Comparison of ENCODE assay signal across 9 cellular contexts in genomic region chr1:59005491-59006308, GRCh38.
DNase-seq lines count a peak whose midpoint lies in the region; ATAC-seq, FAIRE-seq and TF ChIP-seq lines count a peak whose summit lies in the region.
"Had no signal": no experiment of that assay in that cellular context is flagged by ENCODE, and none has a peak within 500 bp of the region (broad histone marks: within the 10 kb centered on the region; RNA-seq: fewer than 3 reads in every experiment).

No MANE protein-coding gene starts in this region.

- no peak overlapping the region for H2AFZ ChIP-seq in trophoblast cell (ENCODE audit: insufficient read depth, low read length, poor library complexity)

- H3K27me3 Mint-ChIP-seq in activated CD4-positive, alpha-beta T cell treated with anti-CD3 and anti-CD28 coated beads, Interleukin-2, amount 10 ng/mL, durations not matched to agents 24 days and 14 days, result no peaks in the 10 kb centered on the region

- no peak overlapping the region for H3K4me3 ChIP-seq in trophoblast cell (ENCODE audit: low read depth, low read length)
- no peak overlapping the region for H3K4me3 ChIP-seq in sigmoid colon

- H3K18ac ChIP-seq in trophoblast cell (ENCODE audit: low read length), result no peak overlapping the region

- H3K27ac ChIP-seq in trophoblast cell (ENCODE audit: low read depth, low read length) (no peak overlapping the region), sigmoid colon (no peak overlapping the region)

- TF ChIP-seq CTCF in sigmoid colon (IDR thresholded peaks at IDR 0.05), result no peak

- no peaks in the 10 kb centered on the region for H3K79me2 ChIP-seq in trophoblast cell (ENCODE audit: control insufficient read depth, insufficient read depth, low read length, poor library complexity)

- H3K9me3 ChIP-seq in trophoblast cell (ENCODE audit: insufficient read depth, low read depth, low read length) (no peaks in the 10 kb centered on the region), sigmoid colon (no peaks in the 10 kb centered on the region)

- FAIRE-seq in urothelium cell line (lab: Jason Lieb, UNC), result no peak

- no peak overlapping the region for H4K91ac ChIP-seq in trophoblast cell (ENCODE audit: low read depth, low read length)

- no peaks in the 10 kb centered on the region for H3K36me3 Mint-ChIP-seq in activated CD4-positive, alpha-beta T cell treated with anti-CD3 and anti-CD28 coated beads, Interleukin-2, amount 10 ng/mL, durations not matched to agents 24 days and 14 days (ENCODE audit: low read depth)

- H3K4me1 Mint-ChIP-seq in activated CD4-positive, alpha-beta T cell treated with anti-CD3 and anti-CD28 coated beads, Interleukin-2, amount 10 ng/mL, durations not matched to agents 24 days and 14 days, result peaks cover 37% of the 10 kb centered on the region

- no peak overlapping the region for H4K12ac ChIP-seq in trophoblast cell (ENCODE audit: low read depth, low read length)

- peak; percentile 37 for ATAC-seq in GM21825 (IDR thresholded peaks at IDR 0.05; ENCODE audit: unreplicated experiment)

- no peak overlapping the region for H2BK120ac ChIP-seq in trophoblast cell (ENCODE audit: insufficient read depth, low read length, poor library complexity)

- H3K4me3 Mint-ChIP-seq in activated CD4-positive, alpha-beta T cell treated with anti-CD3 and anti-CD28 coated beads, Interleukin-2, amount 10 ng/mL, durations not matched to agents 24 days and 14 days, result peak overlapping the region; percentile 9

- H3K14ac ChIP-seq in trophoblast cell (ENCODE audit: low read length), result peak overlapping the region; percentile 38

- H3K9me3 Mint-ChIP-seq in activated CD4-positive, alpha-beta T cell treated with anti-CD3 and anti-CD28 coated beads, Interleukin-2, amount 10 ng/mL, durations not matched to agents 24 days and 14 days, result peaks cover 7% of the 10 kb centered on the region

- DNase-seq in activated CD4-positive, alpha-beta T cell treated with anti-CD3 and anti-CD28 coated beads, Interleukin-2, amount 10 ng/mL, durations not matched to agents 24 days and 14 days, result peak; percentile 61
- no peak for DNase-seq in activated CD4-positive, alpha-beta T cell treated with anti-CD3 and anti-CD28 coated beads for 48 hours
- DNase-seq in OCI-M1 (lab: John Stamatoyannopoulos, UW) (peak; percentile 30), trophoblast cell (no peak), urothelium cell line (ENCODE audit: low spot score) (no peak), sigmoid colon (no peak)
- DNase-seq in activated CD4-positive, CD25-positive, alpha-beta regulatory T cell treated with anti-CD3 and anti-CD28 coated beads, Interleukin-2, amount 50 U/mL, for 72 hours, result no peak
- DNase-seq: NCI-H2227 treated with DMSO at 0.1 percent for 48 hours had no signal

- no peak for TF ChIP-seq EP300 in sigmoid colon (IDR thresholded peaks at IDR 0.05)

- H3K23ac ChIP-seq in trophoblast cell (ENCODE audit: low read length), result no peak overlapping the region

- no peak overlapping the region for H2AK5ac ChIP-seq in trophoblast cell (ENCODE audit: low read length)

- H3K27ac Mint-ChIP-seq in activated CD4-positive, alpha-beta T cell treated with anti-CD3 and anti-CD28 coated beads, Interleukin-2, amount 10 ng/mL, durations not matched to agents 24 days and 14 days, result peak overlapping the region; percentile 45

- no peaks in the 10 kb centered on the region for H3K27me3 ChIP-seq in trophoblast cell (ENCODE audit: insufficient read depth, low read length)
- H3K27me3 ChIP-seq in sigmoid colon, result no peaks in the 10 kb centered on the region

- H3K79me1 ChIP-seq in trophoblast cell (ENCODE audit: low read length), result peaks cover 8% of the 10 kb centered on the region

- peak overlapping the region; percentile 24 for H2BK12ac ChIP-seq in trophoblast cell (ENCODE audit: low read length)

- intact Hi-C loops in activated CD4-positive, alpha-beta T cell treated with anti-CD3 and anti-CD28 coated beads, Interleukin-2, amount 10 ng/mL, durations not matched to agents 24 days and 14 days (cut with micrococcal nuclease), result loop anchor here (5.0 kb wide), 8 partner anchors 38 to 472 kb away; partner anchors contain the start of gene FGGY
- intact Hi-C loops in sigmoid colon (cut with DNase I), result no loop called here

- no peak for TF ChIP-seq POLR2A in sigmoid colon (IDR thresholded peaks at IDR 0.05)

- no CpG with 5 or more reads among the region's 1 CpG for WGBS in trophoblast cell (ENCODE audit: extremely low coverage, insufficient coverage, insufficient read length)
- WGBS in sigmoid colon, 2 donors, result 11 to 53% methylated on average over 1 of the region's 1 CpG

- no peak overlapping the region for H2BK5ac ChIP-seq in trophoblast cell (ENCODE audit: low read depth, low read length, poor library complexity)

- no peak overlapping the region for H3K9ac ChIP-seq in trophoblast cell (ENCODE audit: low read length)

- H3K4me2 ChIP-seq in trophoblast cell (ENCODE audit: low read length), result no peak overlapping the region

- peaks cover 8 to 14% of the 10 kb centered on the region in 2 experiments for H3K4me1 ChIP-seq in trophoblast cell (ENCODE audit: control insufficient read depth in 1 of 2, insufficient read depth in 2 of 2, low read length in 2 of 2)
- H3K4me1 ChIP-seq in sigmoid colon, result peaks cover 0 to 14% (median 12%) of the 10 kb centered on the region in 4 donors

- no peaks in the 10 kb centered on the region for H3K36me3 ChIP-seq in trophoblast cell (ENCODE audit: control insufficient read depth in 1 of 2, insufficient read depth in 2 of 2, low read length in 2 of 2)
- H3K36me3 ChIP-seq in sigmoid colon, result no peaks in the 10 kb centered on the region

- H3K4ac ChIP-seq in trophoblast cell (ENCODE audit: low read depth, low read length), result no peak overlapping the region

- H4K8ac ChIP-seq in trophoblast cell (ENCODE audit: low read depth, low read length), result no peak overlapping the region

Comparison
In these comparisons a context has a peak if more than half of its experiments do, and no peak if none do; other contexts are left out.
1. DNase-seq: peak in activated CD4-positive, alpha-beta T cell treated with anti-CD3 and anti-CD28 coated beads, Interleukin-2, amount 10 ng/mL, durations not matched to agents 24 days and 14 days (single experiment) and OCI-M1 (single experiment); none in activated CD4-positive, alpha-beta T cell treated with anti-CD3 and anti-CD28 coated beads for 48 hours (single experiment), trophoblast cell (0 of 2), activated CD4-positive, CD25-positive, alpha-beta regulatory T cell treated with anti-CD3 and anti-CD28 coated beads, Interleukin-2, amount 50 U/mL, for 72 hours (single experiment), urothelium cell line (single experiment) and sigmoid colon (single experiment).